ENCODE assay signal across 16 cellular contexts in the genomic region with DNA sequence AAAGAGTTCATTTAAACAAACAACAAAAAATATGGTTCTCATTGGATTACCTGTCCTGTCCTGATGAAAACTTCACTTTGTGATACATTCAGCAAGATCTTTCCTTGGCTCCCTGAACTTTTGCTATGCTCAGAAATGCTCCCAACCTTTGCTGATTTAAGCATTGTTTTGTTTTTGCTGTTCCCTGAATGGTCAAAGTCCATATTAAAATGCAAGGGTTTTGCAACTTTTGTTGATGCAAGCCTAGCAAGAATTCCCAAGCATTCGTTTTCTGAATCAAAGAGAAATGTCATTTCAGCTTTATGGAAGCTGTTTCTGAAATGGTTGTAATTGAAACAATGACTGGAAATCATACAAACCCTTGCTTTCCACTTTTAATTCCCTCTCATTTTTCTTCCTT. TPM values are rescaled to one million over a fixed set of nuclear protein-coding genes. Genes with fewer than 3 reads are reported as not detected.
DNase-seq lines count a peak whose midpoint lies in the region; ATAC-seq, FAIRE-seq and TF ChIP-seq lines count a peak whose summit lies in the region.
"Had no signal": no experiment of that assay in that cellular context is flagged by ENCODE, and none has a peak within 500 bp of the region (broad histone marks: within the 10 kb centered on the region; RNA-seq: fewer than 3 reads in every experiment).

No MANE protein-coding gene starts in this region.

- H3K36me3 ChIP-seq in SK-N-MC (ENCODE audit: insufficient read depth, low read length): peaks cover under 1% of the 10 kb centered on the region
- peaks cover under 1% of the 10 kb centered on the region; the same call in 2 of the 3 replicates for H3K36me3 ChIP-seq in K562 (ENCODE audit: control insufficient read depth, insufficient read depth, low read length)
- H3K36me3 ChIP-seq in HepG2 (replicated peaks in 1 of 2; ENCODE audit: control insufficient read depth in 1 of 2, insufficient read depth in 2 of 2, low read length in 2 of 2): no peaks in the 10 kb centered on the region
- H3K36me3 ChIP-seq: BLaER1 had no signal

- POLR2A ChIA-PET in K562 (lab: Yijun Ruan, JAX): no interaction called here
- POLR2A ChIA-PET in HepG2 (lab: Yijun Ruan, JAX): no interaction called here

- TF ChIP-seq RAD21 in K562 (CRISPR knock-in tag; conservative IDR thresholded peaks at IDR 0.05 in 1 of 2, IDR thresholded peaks at IDR 0.05 in 1 of 2) (no peak), HepG2 (CRISPR knock-in tag; IDR thresholded peaks at IDR 0.05) (no peak)

- FAIRE-seq in K562 (lab: Jason Lieb, UNC): no peak
- FAIRE-seq in HepG2 (lab: Jason Lieb, UNC): no peak
- FAIRE-seq: A204.1, H1 had no signal

- BruUV-seq in K562 (replicated peaks; lab: Mats Ljungman, UMichigan) (no TSS peak), HepG2 (replicated peaks; lab: Mats Ljungman, UMichigan) (no TSS peak)

- H2AFZ ChIP-seq in K562 (ENCODE audit: low read depth, low read length) (no peak overlapping the region), HepG2 (ENCODE audit: low read length) (no peak overlapping the region)

- CTCF ChIA-PET in K562 (lab: Yijun Ruan, JAX; ENCODE audit: low intra/inter-chr PET ratio): no interaction called here
- CTCF ChIA-PET in HepG2 (lab: Yijun Ruan, JAX; ENCODE audit: low intra/inter-chr PET ratio, low total read pairs): no interaction called here

- H3K9me3 ChIP-seq in SK-N-MC (ENCODE audit: low read depth, low read length) (no peaks in the 10 kb centered on the region; the same call in 1 of the 2 replicates), K562 (replicated peaks; ENCODE audit: control insufficient read depth, insufficient read depth, low read depth, low read length) (no peaks in the 10 kb centered on the region), HepG2 (ENCODE audit: low read length) (no peaks in the 10 kb centered on the region)
- H3K9me3 ChIP-seq: BLaER1, HAP-1 had no signal

- 0% methylated on average over 1 of the region's 1 CpG for WGBS in K562 (ENCODE audit: insufficient coverage, low coverage, missing lambda C conversion rate)
- 0% methylated on average over 1 of the region's 1 CpG for WGBS in HepG2 (ENCODE audit: low lambda C conversion rate)

- H3K27ac ChIP-seq in SK-N-MC: peak overlapping the region; percentile 65
- no peak overlapping the region for H3K27ac ChIP-seq in K562 (ENCODE audit: extremely low read depth, low read depth, low read length)
- H3K27ac ChIP-seq in HepG2 (ENCODE audit: extremely low read length, insufficient read depth, low read length): no peak overlapping the region
- H3K27ac ChIP-seq: BLaER1 had no signal

- in situ Hi-C loops in K562 (cut with MboI): no loop called here
- in situ Hi-C loops in HepG2 (cut with HindIII; ENCODE audit: extremely low pct_ligation_motif_present, low pct_unique_long_range_greater_than_20kb): no loop called here

- no peak for TF ChIP-seq CTCF in K562 (IDR thresholded peaks at IDR 0.05 in 2 of 3, conservative IDR thresholded peaks at IDR 0.05 in 1 of 3; ENCODE audit: insufficient read depth in 2 of 3, low read depth in 1 of 3, low read length in 3 of 3)
- TF ChIP-seq CTCF in HepG2 (CRISPR knock-in tag; IDR thresholded peaks at IDR 0.05): no peak

- H3K4me3 ChIP-seq in SK-N-MC (peak overlapping the region; percentile 50), K562 (no peak overlapping the region), HepG2 (replicated peaks in 1 of 3; ENCODE audit: insufficient read depth in 1 of 3, low read depth in 2 of 3, low read length in 3 of 3) (no peak overlapping the region)
- H3K4me3 ChIP-seq: BLaER1, HAP-1 had no signal

- peaks cover 19% of the 10 kb centered on the region for H3K79me2 ChIP-seq in K562 (ENCODE audit: control insufficient read depth, insufficient read depth, low read length)
- H3K79me2 ChIP-seq in HepG2 (ENCODE audit: insufficient read depth, low read length): peaks cover 15% of the 10 kb centered on the region

- H3K27me3 ChIP-seq in K562 (ENCODE audit: control insufficient read depth in 2 of 2, insufficient read depth in 2 of 2, low read length in 2 of 2): peaks cover 24 to 44% of the 10 kb centered on the region in 2 experiments
- H3K27me3 ChIP-seq in HepG2 (ENCODE audit: control insufficient read depth in 1 of 2, insufficient read depth in 2 of 2, low read length in 2 of 2): peaks cover 3 to 23% of the 10 kb centered on the region in 2 experiments; a peak in 4 of 5 replicates
- H3K27me3 ChIP-seq: BLaER1 had no signal

- peaks cover under 1% of the 10 kb centered on the region for H4K20me1 ChIP-seq in K562 (replicated peaks; ENCODE audit: control insufficient read depth, insufficient read depth, low read length)
- H4K20me1 ChIP-seq in HepG2 (ENCODE audit: insufficient read depth, low read length): peaks cover under 1% of the 10 kb centered on the region

- DNase-seq in SK-N-MC (ENCODE audit: low read depth, low spot score): no peak
- DNase-seq in K562 (ENCODE audit: extremely low read depth in 1 of 4, low spot score in 3 of 4): no peak
- DNase-seq in HepG2 (ENCODE audit: low spot score): peak; percentile 47
- peak; percentile 34 for DNase-seq in renal cortical epithelial cell (ENCODE audit: low read depth)
- DNase-seq in activated gamma-delta T cell (lab: John Stamatoyannopoulos, UW): no peak
- no peak for DNase-seq in retina
- DNase-seq: Calu3; CD8-positive, alpha-beta T cell; DMS79 treated with DMSO at 0.1 percent for 48 hours; GF-D8 had no signal

- no peaks in the 10 kb centered on the region for H3K9me1 ChIP-seq in K562 (ENCODE audit: control insufficient read depth, insufficient read depth, low read length)

- TF ChIP-seq EP300 in K562 (IDR thresholded peaks at IDR 0.05; ENCODE audit: low read length): no peak
- TF ChIP-seq EP300 in HepG2 (IDR thresholded peaks at IDR 0.05; ENCODE audit: low read depth in 2 of 2, low read length in 2 of 2): peak in 1 of 2 experiments; percentile 36; a peak in 1 of 4 replicates
- TF ChIP-seq EP300 in HepG2 (CRISPR knock-in tag; IDR thresholded peaks at IDR 0.05; ENCODE audit: borderline replicate concordance): no peak

- no peak for TF ChIP-seq POLR2A in K562 (conservative IDR thresholded peaks at IDR 0.05)
- no peak for TF ChIP-seq POLR2A in HepG2 (IDR thresholded peaks at IDR 0.05; ENCODE audit: insufficient read depth in 1 of 2, low read depth in 2 of 2, low read length in 2 of 2)

- peaks cover under 1 to 17% of the 10 kb centered on the region in 2 experiments; a peak in 2 of 5 replicates for H3K4me1 ChIP-seq in K562 (replicated peaks in 1 of 2; ENCODE audit: control insufficient read depth in 2 of 2, insufficient read depth in 2 of 2, low read length in 2 of 2)
- H3K4me1 ChIP-seq in HepG2 (ENCODE audit: insufficient read depth, low read length): peaks cover 50% of the 10 kb centered on the region

- H3K9ac ChIP-seq in SK-N-MC (ENCODE audit: insufficient read length): no peak overlapping the region
- H3K9ac ChIP-seq in K562 (ENCODE audit: insufficient read depth in 1 of 2, low read depth in 2 of 2, low read length in 2 of 2): no peak overlapping the region
- no peak overlapping the region for H3K9ac ChIP-seq in HepG2 (ENCODE audit: insufficient read depth, low read depth, low read length)
- H3K9ac ChIP-seq: BLaER1 had no signal

- ATAC-seq in K562 (no peak), HepG2 (no peak), GM21529 (IDR thresholded peaks at IDR 0.05; ENCODE audit: unreplicated experiment) (no peak)
- ATAC-seq: CD8-positive, alpha-beta T cell had no signal

- intact Hi-C loops in K562 (cut with micrococcal nuclease): no loop called here
- intact Hi-C loops in HepG2 (cut with micrococcal nuclease; ENCODE audit: unreplicated experiment): no loop called here

- no peak overlapping the region for H3K4me2 ChIP-seq in K562 (ENCODE audit: insufficient read depth, low read length)
- H3K4me2 ChIP-seq in HepG2 (ENCODE audit: low read depth, low read length): peak overlapping the region; percentile 59
- H3K4me2 ChIP-seq: BLaER1 had no signal

RNA-seq across cellular contexts. Expression of gene SFXN1, which starts 3.1 kb away (rescaled TPM):
- 132 and 237 TPM in 2 replicates for total RNA-seq in K562 (2011; cell fraction: chromatin; rRNA removed; ENCODE audit: low replicate concordance)
- total RNA-seq in K562 (2011; cell fraction: nucleolus; rRNA removed): 53.5 and 61.5 TPM in 2 replicates
- total RNA-seq in K562 (2011; cell fraction: nucleoplasm; rRNA removed): 121 and 188 TPM in 2 replicates
- 109 and 113 TPM in 2 replicates for total RNA-seq in K562 (2014; rRNA removed)
- 128 and 129 TPM in 2 replicates for total RNA-seq in K562 (2014; rRNA removed; fragmentation: Illumina TruSeq; extraction: Trizol)
- 112 and 113 TPM in 2 replicates for total RNA-seq in K562 (2015; rRNA removed; fragmentation: Illumina TruSeq; extraction: Trizol)
- 141 and 147 TPM in 2 replicates for total RNA-seq in K562 (2021)
- polyA plus RNA-seq in K562 (2011; rRNA removed): 227 and 261 TPM in 2 replicates
- 191 and 230 TPM in 2 replicates for polyA plus RNA-seq in K562 (2011; cell fraction: cytosol; rRNA removed)
- 171 and 185 TPM in 2 replicates for polyA plus RNA-seq in K562 (2011; cell fraction: nucleus; rRNA removed)
- 80.2 and 143 TPM in 2 replicates for polyA plus RNA-seq in K562 (2012)
- polyA plus RNA-seq in K562 (2014; fragmentation: Illumina TruSeq; extraction: Trizol): 190 and 197 TPM in 2 replicates
- 10 to 100 TPM; 31.8 to 34.0 TPM for polyA plus RNA-seq in K562 (2014; fragmentation: Nextera tagmentation; extraction: Ambion mirVana)
- 83.1 and 101 TPM in 2 replicates for polyA plus RNA-seq in K562 (2014; rRNA removed)
- 473 and 585 TPM in 2 replicates for polyA minus RNA-seq in K562 (2011; rRNA and poly(A)+ RNA removed)
- 144 and 181 TPM in 2 replicates for polyA minus RNA-seq in K562 (2011; cell fraction: cytosol; rRNA and poly(A)+ RNA removed)
- 52.8 and 105 TPM in 2 replicates for polyA minus RNA-seq in K562 (2011; cell fraction: nucleus; rRNA and poly(A)+ RNA removed)
- total RNA-seq in HepG2 (2016; rRNA removed; fragmentation: Illumina TruSeq; extraction: Trizol): 122 and 171 TPM in 2 replicates
- 25.6 and 31.9 TPM in 2 replicates for total RNA-seq in HepG2 (2016; cell fraction: cytosol; rRNA removed; fragmentation: Illumina TruSeq; extraction: Trizol; ENCODE audit: low read depth)
- 115 and 180 TPM in 2 replicates for total RNA-seq in HepG2 (2016; cell fraction: insoluble cytoplasmic fraction; rRNA removed; fragmentation: Illumina TruSeq; extraction: Trizol)
- 61.2 and 64.1 TPM in 2 replicates for total RNA-seq in HepG2 (2016; cell fraction: membrane; rRNA removed; fragmentation: Illumina TruSeq; extraction: Trizol)
- total RNA-seq in HepG2 (2016; cell fraction: nucleus; rRNA removed; fragmentation: Illumina TruSeq; extraction: Trizol): 61.7 and 62.4 TPM in 2 replicates
- polyA plus RNA-seq in HepG2 (2011; rRNA removed): 130 and 135 TPM in 2 replicates
- 114 and 150 TPM in 2 replicates for polyA plus RNA-seq in HepG2 (2011; cell fraction: cytosol; rRNA removed)
- 85.0 and 100 TPM in 2 replicates for polyA plus RNA-seq in HepG2 (2011; cell fraction: nucleus; rRNA removed)
- polyA plus RNA-seq in HepG2 (2012): 117 and 127 TPM in 2 replicates
- 16.6 and 20.5 TPM in 2 replicates for polyA plus RNA-seq in HepG2 (2016; cell fraction: cytosol; fragmentation: Illumina TruSeq; extraction: Trizol; ENCODE audit: low read depth)
- polyA plus RNA-seq in HepG2 (2016; cell fraction: insoluble cytoplasmic fraction; fragmentation: Illumina TruSeq; extraction: Trizol; ENCODE audit: low read depth): 111 and 120 TPM in 2 replicates
- 26.8 and 27.4 TPM in 2 replicates for polyA plus RNA-seq in HepG2 (2016; cell fraction: membrane; fragmentation: Illumina TruSeq; extraction: Trizol; ENCODE audit: low read depth)
- polyA plus RNA-seq in HepG2 (2016; cell fraction: nucleus; fragmentation: Illumina TruSeq; extraction: Trizol; ENCODE audit: insufficient read depth, low read depth): 57.1 and 59.3 TPM in 2 replicates
- polyA minus RNA-seq in HepG2 (2011; rRNA and poly(A)+ RNA removed; ENCODE audit: low replicate concordance): 225 and 261 TPM in 2 replicates
- 93.0 and 118 TPM in 2 replicates for polyA minus RNA-seq in HepG2 (2011; cell fraction: cytosol; rRNA and poly(A)+ RNA removed)
- 119 and 123 TPM in 2 replicates for polyA minus RNA-seq in HepG2 (2011; cell fraction: nucleus; rRNA and poly(A)+ RNA removed)
- total RNA-seq in renal cortical epithelial cell: 106 and 123 TPM in 2 replicates

RNA-seq across cellular contexts. Expression of gene DRD1, which starts 31.3 kb away (rescaled TPM):
- total RNA-seq in K562 (2011; cell fraction: chromatin; rRNA removed; ENCODE audit: low replicate concordance): not detected in 2 replicates
- total RNA-seq in K562 (2011; cell fraction: nucleolus; rRNA removed): not detected in 2 replicates
- not detected in 2 replicates for total RNA-seq in K562 (2011; cell fraction: nucleoplasm; rRNA removed)
- total RNA-seq in K562 (2014; rRNA removed) (not detected in 2 replicates), K562 (2014; rRNA removed; fragmentation: Illumina TruSeq; extraction: Trizol) (not detected in 2 replicates), K562 (2015; rRNA removed; fragmentation: Illumina TruSeq; extraction: Trizol) (not detected in 2 replicates), K562 (2021) (not detected in 2 replicates), HepG2 (2016; rRNA removed; fragmentation: Illumina TruSeq; extraction: Trizol) (not detected in 2 replicates), renal cortical epithelial cell (not detected in 2 replicates)
- polyA plus RNA-seq in K562 (2011; rRNA removed) (not detected in 2 replicates), K562 (2014; fragmentation: Illumina TruSeq; extraction: Trizol) (not detected in 2 replicates), K562 (2014; fragmentation: Nextera tagmentation; extraction: Ambion mirVana) (not detected), K562 (2014; rRNA removed) (not detected in 2 replicates), HepG2 (2011; rRNA removed) (not detected in 2 replicates)
- polyA plus RNA-seq in K562 (2011; cell fraction: cytosol; rRNA removed): not detected in 2 replicates
- polyA plus RNA-seq in K562 (2011; cell fraction: nucleus; rRNA removed): not detected in 2 replicates
- polyA plus RNA-seq in K562 (2012): not detected in 2 replicates
- not detected in 2 replicates for polyA minus RNA-seq in K562 (2011; rRNA and poly(A)+ RNA removed)
- polyA minus RNA-seq in K562 (2011; cell fraction: cytosol; rRNA and poly(A)+ RNA removed): not detected in 2 replicates
- not detected in 2 replicates for polyA minus RNA-seq in K562 (2011; cell fraction: nucleus; rRNA and poly(A)+ RNA removed)
- not detected in 2 replicates for total RNA-seq in HepG2 (2016; cell fraction: cytosol; rRNA removed; fragmentation: Illumina TruSeq; extraction: Trizol; ENCODE audit: low read depth)
- not detected in 2 replicates for total RNA-seq in HepG2 (2016; cell fraction: insoluble cytoplasmic fraction; rRNA removed; fragmentation: Illumina TruSeq; extraction: Trizol)
- total RNA-seq in HepG2 (2016; cell fraction: membrane; rRNA removed; fragmentation: Illumina TruSeq; extraction: Trizol): not detected in 2 replicates
- not detected in 2 replicates for total RNA-seq in HepG2 (2016; cell fraction: nucleus; rRNA removed; fragmentation: Illumina TruSeq; extraction: Trizol)
- polyA plus RNA-seq in HepG2 (2011; cell fraction: cytosol; rRNA removed): not detected in 2 replicates
- not detected in 2 replicates for polyA plus RNA-seq in HepG2 (2011; cell fraction: nucleus; rRNA removed)
- not detected in 2 replicates for polyA plus RNA-seq in HepG2 (2012)
- polyA plus RNA-seq in HepG2 (2016; cell fraction: cytosol; fragmentation: Illumina TruSeq; extraction: Trizol; ENCODE audit: low read depth): not detected in 2 replicates
- polyA plus RNA-seq in HepG2 (2016; cell fraction: insoluble cytoplasmic fraction; fragmentation: Illumina TruSeq; extraction: Trizol; ENCODE audit: low read depth): not detected in 2 replicates
- not detected in 2 replicates for polyA plus RNA-seq in HepG2 (2016; cell fraction: membrane; fragmentation: Illumina TruSeq; extraction: Trizol; ENCODE audit: low read depth)
- polyA plus RNA-seq in HepG2 (2016; cell fraction: nucleus; fragmentation: Illumina TruSeq; extraction: Trizol; ENCODE audit: insufficient read depth, low read depth): not detected in 2 replicates
- polyA minus RNA-seq in HepG2 (2011; rRNA and poly(A)+ RNA removed; ENCODE audit: low replicate concordance): not detected in 2 replicates
- polyA minus RNA-seq in HepG2 (2011; cell fraction: cytosol; rRNA and poly(A)+ RNA removed): not detected in 2 replicates
- not detected in 2 replicates for polyA minus RNA-seq in HepG2 (2011; cell fraction: nucleus; rRNA and poly(A)+ RNA removed)
- total RNA-seq: Calu3; CD8-positive, alpha-beta T cell had no signal
- polyA plus RNA-seq: CD14-positive monocyte had no signal

Comparison
In these comparisons a context has a peak if more than half of its experiments do, and no peak if none do; other contexts are left out.
1. DNase-seq: peak in HepG2 (single experiment) and renal cortical epithelial cell (single experiment); none in SK-N-MC (single experiment), K562 (0 of 4), activated gamma-delta T cell (single experiment) and retina (single experiment).